9 cellular contexts compared by ENCODE assay signal in the genomic region with DNA sequence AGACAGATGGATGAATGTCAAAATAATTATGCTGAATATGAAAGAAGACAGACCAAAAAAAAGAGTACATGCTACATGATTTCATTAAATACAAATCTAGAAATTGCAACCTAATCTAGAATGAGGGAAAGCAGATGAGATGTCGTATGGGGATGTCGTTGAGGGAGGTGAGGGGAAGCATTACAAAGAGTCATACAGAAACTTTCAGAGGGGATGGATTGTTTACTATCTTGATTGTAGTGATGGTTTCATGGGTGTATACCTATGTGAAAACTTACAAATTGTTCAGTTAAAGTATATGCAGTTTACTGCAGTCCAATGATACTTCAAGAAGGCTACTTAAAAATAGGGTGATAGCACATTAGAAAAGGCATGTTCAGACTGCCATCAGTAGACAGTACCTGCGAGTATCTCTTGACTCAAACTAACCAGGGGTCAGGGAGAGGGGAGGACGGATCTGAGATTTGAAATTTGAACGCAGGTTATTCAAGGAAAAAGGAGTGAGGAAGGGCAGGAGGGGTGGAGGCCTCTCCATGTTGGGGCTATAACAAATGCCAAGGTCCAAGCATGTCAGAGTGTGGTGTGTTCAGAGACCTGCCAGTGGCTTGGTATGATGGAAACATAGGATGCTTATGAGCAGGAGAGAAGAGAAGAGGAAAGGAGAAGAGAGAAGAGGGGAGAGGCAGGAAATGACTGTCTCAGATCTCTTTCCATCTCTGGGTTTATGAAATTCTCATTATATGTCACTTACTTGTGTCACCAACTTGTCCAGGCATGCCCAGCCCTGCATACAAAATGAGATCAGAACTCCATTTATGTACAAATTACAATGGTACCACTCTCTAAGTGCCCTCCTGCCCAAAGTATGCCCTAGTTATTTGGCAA.
DNase-seq lines count a peak whose midpoint lies in the region; ATAC-seq, FAIRE-seq and TF ChIP-seq lines count a peak whose summit lies in the region.
"Had no signal": no experiment of that assay in that cellular context is flagged by ENCODE, and none has a peak within 500 bp of the region (broad histone marks: within the 10 kb centered on the region; RNA-seq: fewer than 3 reads in every experiment).

No MANE protein-coding gene starts in this region.

- CTCF ChIA-PET in activated naive CD4-positive, alpha-beta T cell treated with anti-CD3 and anti-CD28 coated beads for 36 hours (lab: Charles Lee): interaction anchor here (0.6 to 7.6 kb wide), 9 partner anchors 9 to 461 kb away, joined by 3 to 71 read pairs (median 6); no protein-coding TSS in a partner anchor
- CTCF ChIA-PET in OCI-LY7 (lab: Charles Lee; ENCODE audit: unreplicated experiment): interaction anchor here (1.2 to 3.4 kb wide), 2 partner anchors 168 to 241 kb away, joined by 3 to 7 read pairs; no protein-coding TSS in a partner anchor

- peaks cover 53% of the 10 kb centered on the region for H3K4me1 ChIP-seq in OCI-LY7 (ENCODE audit: insufficient read depth, low read length, poor library complexity, severe bottlenecking)

- DNase-seq in activated naive CD4-positive, alpha-beta T cell treated with anti-CD3 and anti-CD28 coated beads for 36 hours: peak; percentile 76
- no peak for DNase-seq in activated naive CD4-positive, alpha-beta T cell treated with Interleukin-2 at 50 U/mL for 16 hours
- no peak for DNase-seq in OCI-LY7 (ENCODE audit: low spot score)
- DNase-seq in stimulated activated effector memory CD8-positive, alpha-beta T cell treated with anti-CD3 and anti-CD28 coated beads, Interleukin-12 subunit alpha, Interleukin-12 subunit beta, amount 100 ng/mL, for 72 hours (ENCODE audit: low spot score in 2 of 2): no peak
- DNase-seq in NCI-H226: no peak
- DNase-seq in RCC 7860 (ENCODE audit: low spot score): no peak
- DNase-seq in NCI-H446 (lab: John Stamatoyannopoulos, UW): no peak
- DNase-seq: effector memory CD4-positive, alpha-beta T cell had no signal

- FAIRE-seq in RCC 7860 (lab: Jason Lieb, UNC): no peak

- no peaks in the 10 kb centered on the region for H3K36me3 ChIP-seq in OCI-LY7 (ENCODE audit: insufficient read depth, low read length)

- peak overlapping the region; percentile 48 for H3K27ac ChIP-seq in OCI-LY7 (ENCODE audit: low read depth, low read length, poor library complexity, severe bottlenecking)

- H3K4me3 ChIP-seq in OCI-LY7 (ENCODE audit: low read depth, low read length, poor library complexity, severe bottlenecking): no peak overlapping the region

- peak overlapping the region; percentile 61 for H3K4me2 ChIP-seq in OCI-LY7 (ENCODE audit: low read length)

- no peaks in the 10 kb centered on the region for H3K36me3 Mint-ChIP-seq in activated naive CD4-positive, alpha-beta T cell treated with anti-CD3 and anti-CD28 coated beads for 36 hours (ENCODE audit: low read depth)
- no peaks in the 10 kb centered on the region for H3K36me3 Mint-ChIP-seq in stimulated activated effector memory CD8-positive, alpha-beta T cell treated with anti-CD3 and anti-CD28 coated beads, Interleukin-12 subunit alpha, Interleukin-12 subunit beta, amount 100 ng/mL, for 72 hours

- no peaks in the 10 kb centered on the region for H3K9me2 ChIP-seq in OCI-LY7 (ENCODE audit: insufficient read depth, low read length)

- H3K4me1 Mint-ChIP-seq in activated naive CD4-positive, alpha-beta T cell treated with anti-CD3 and anti-CD28 coated beads for 36 hours (ENCODE audit: low read depth): peaks cover 47% of the 10 kb centered on the region
- peaks cover 42% of the 10 kb centered on the region for H3K4me1 Mint-ChIP-seq in stimulated activated effector memory CD8-positive, alpha-beta T cell treated with anti-CD3 and anti-CD28 coated beads, Interleukin-12 subunit alpha, Interleukin-12 subunit beta, amount 100 ng/mL, for 72 hours

- ATAC-seq in HG02852 (IDR thresholded peaks at IDR 0.05; ENCODE audit: unreplicated experiment): peak; percentile 70
- ATAC-seq in stimulated activated effector memory CD8-positive, alpha-beta T cell treated with anti-CD3 and anti-CD28 coated beads, Interleukin-12 subunit alpha, Interleukin-12 subunit beta, amount 100 ng/mL, for 72 hours: peak; percentile 89

- H3K9me3 Mint-ChIP-seq in activated naive CD4-positive, alpha-beta T cell treated with anti-CD3 and anti-CD28 coated beads for 36 hours: no peaks in the 10 kb centered on the region
- no peaks in the 10 kb centered on the region for H3K9me3 Mint-ChIP-seq in stimulated activated effector memory CD8-positive, alpha-beta T cell treated with anti-CD3 and anti-CD28 coated beads, Interleukin-12 subunit alpha, Interleukin-12 subunit beta, amount 100 ng/mL, for 72 hours

- no peaks in the 10 kb centered on the region for H3K9me3 ChIP-seq in OCI-LY7 (ENCODE audit: low read length)

- intact Hi-C loops in activated naive CD4-positive, alpha-beta T cell treated with anti-CD3 and anti-CD28 coated beads for 36 hours (cut with micrococcal nuclease): loop anchor here (1.0 to 2.0 kb wide), 13 partner anchors 13 to 427 kb away; partner anchors contain the start of gene DARS1
- intact Hi-C loops in OCI-LY7 (cut with micrococcal nuclease; ENCODE audit: unreplicated experiment): no loop called here

- H4K20me1 ChIP-seq in OCI-LY7 (ENCODE audit: insufficient read depth, low read length): no peaks in the 10 kb centered on the region

- no peaks in the 10 kb centered on the region for H3K27me3 Mint-ChIP-seq in activated naive CD4-positive, alpha-beta T cell treated with anti-CD3 and anti-CD28 coated beads for 36 hours (ENCODE audit: low read depth)

- H2AFZ ChIP-seq in OCI-LY7 (ENCODE audit: low read length): peak overlapping the region; percentile 83

- no peaks in the 10 kb centered on the region for H3K79me2 ChIP-seq in OCI-LY7 (ENCODE audit: insufficient read depth, low read depth, low read length)

- H3K27ac Mint-ChIP-seq in activated naive CD4-positive, alpha-beta T cell treated with anti-CD3 and anti-CD28 coated beads for 36 hours: peak overlapping the region; percentile 95
- peak overlapping the region; percentile 92 for H3K27ac Mint-ChIP-seq in stimulated activated effector memory CD8-positive, alpha-beta T cell treated with anti-CD3 and anti-CD28 coated beads, Interleukin-12 subunit alpha, Interleukin-12 subunit beta, amount 100 ng/mL, for 72 hours

- POLR2A ChIA-PET in OCI-LY7 (lab: Charles Lee): interaction anchor here (0.6 to 3.0 kb wide), 9 partner anchors 9 to 378 kb away, joined by 3 to 10 read pairs (median 6); no protein-coding TSS in a partner anchor

- H3K4me3 Mint-ChIP-seq in activated naive CD4-positive, alpha-beta T cell treated with anti-CD3 and anti-CD28 coated beads for 36 hours: peak overlapping the region; percentile 13
- H3K4me3 Mint-ChIP-seq in stimulated activated effector memory CD8-positive, alpha-beta T cell treated with anti-CD3 and anti-CD28 coated beads, Interleukin-12 subunit alpha, Interleukin-12 subunit beta, amount 100 ng/mL, for 72 hours: peak overlapping the region; percentile 42

- BruUV-seq in OCI-LY7 (replicated peaks; lab: Mats Ljungman, UMichigan): no TSS peak

- TF ChIP-seq CTCF in OCI-LY7 (conservative IDR thresholded peaks at IDR 0.05; ENCODE audit: low read length): no peak
